1 cellular context compared by ENCODE assay signal in the genomic region with DNA sequence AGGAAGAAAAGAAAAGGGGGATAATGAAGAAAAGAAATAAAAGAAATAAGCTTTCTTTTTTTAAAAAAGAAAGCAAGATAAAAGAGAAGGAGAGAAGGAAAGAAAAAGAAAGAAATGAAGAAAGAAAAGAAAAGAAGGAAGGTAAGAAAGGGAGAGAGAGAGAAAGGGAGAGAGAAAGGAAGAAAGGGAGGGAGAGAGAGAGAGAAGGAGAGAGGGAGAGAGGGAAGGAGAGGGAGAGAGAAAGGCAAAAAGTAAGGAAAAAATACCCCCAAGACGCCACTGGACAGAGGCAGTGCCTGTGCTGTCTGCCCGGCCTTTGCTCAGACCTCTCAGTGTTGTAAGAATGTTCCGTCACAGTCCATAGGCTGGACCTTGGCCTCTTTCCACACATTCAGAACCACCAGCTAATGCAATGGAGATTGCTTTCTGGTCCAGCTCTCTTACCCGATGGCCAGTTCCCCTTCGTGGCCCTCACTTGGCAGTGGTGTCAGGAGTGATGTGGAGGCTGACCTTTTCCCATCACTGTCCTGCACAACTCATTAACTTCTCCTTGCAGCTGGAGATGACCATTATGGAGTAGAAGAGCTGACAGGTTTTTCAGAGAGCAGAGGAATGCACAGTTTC.
TF ChIP-seq lines count a peak whose summit lies in the region.

No MANE protein-coding gene starts in this region.

TF ChIP-seq in A549, 52 proteins besides CTCF, POLR2A, EP300 and RAD21 (continued from another document):
- TF ChIP-seq PBX3 (IDR thresholded peaks at IDR 0.05), result no peak
- no peak for TF ChIP-seq USF2 (IDR thresholded peaks at IDR 0.05)
TF ChIP-seq in A549: peak in this region for 0.
